ENCODE assay signal across 16 cellular contexts in the genomic region with DNA sequence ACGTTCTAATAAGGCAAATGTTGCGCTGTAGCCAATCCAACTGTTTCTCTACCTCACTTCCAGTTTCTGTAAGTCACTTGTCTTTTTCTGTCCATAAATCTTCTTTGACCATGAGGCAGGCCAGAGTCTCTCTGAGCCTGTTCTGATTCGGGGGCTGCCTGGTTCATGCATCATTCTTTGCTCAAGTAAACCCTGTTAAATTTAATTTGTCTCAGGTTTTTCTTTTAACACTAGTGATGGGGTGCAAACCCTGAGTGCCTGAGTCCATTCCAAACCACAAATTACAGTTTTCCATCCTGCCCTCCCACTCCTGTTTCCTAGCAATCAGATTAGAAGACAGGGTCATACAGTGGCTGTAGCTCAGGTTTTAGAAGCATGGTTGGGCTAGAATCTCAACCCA. TPM values are rescaled to one million over a fixed set of nuclear protein-coding genes. Genes with fewer than 3 reads are reported as not detected.
A peak's percentile ranks its signal among the peaks of the same experiment; 100 is the strongest.
DNase-seq lines count a peak whose midpoint lies in the region; TF ChIP-seq lines count a peak whose summit lies in the region.
"Had no signal": no experiment of that assay in that cellular context is flagged by ENCODE, and none has a peak within 500 bp of the region (broad histone marks: within the 10 kb centered on the region; RNA-seq: fewer than 3 reads in every experiment).

No MANE protein-coding gene starts in this region.

- DNase-seq in amniotic epithelial cell (ENCODE audit: low read depth) (peak; percentile 42), mesothelial cell of epicardium (ENCODE audit: low spot score in 2 of 2, unreplicated experiment in 2 of 2) (no peak), tibial artery (peak; percentile 1 to 7), GM19240 (ENCODE audit: insufficient read length, low spot score) (no peak), A673 (ENCODE audit: low spot score) (no peak)
- no peak for DNase-seq in activated CD8-positive, alpha-beta memory T cell treated with anti-CD3 and anti-CD28 coated beads, Interleukin-2, amount 50 U/mL, for 48 hours
- DNase-seq: Calu3, DMS79, KBM-7, NCI-H1105, NCI-H1694 treated with DMSO at 0.1 percent for 48 hours, NCI-H69, PC-3 had no signal

- no peaks in the 10 kb centered on the region for H3K36me3 Mint-ChIP-seq in mesothelial cell of epicardium

- H3K9me3 ChIP-seq in HEK293 (ENCODE audit: control insufficient read depth, insufficient read depth, low read depth, low read length) (no peaks in the 10 kb centered on the region), tibial artery (no peaks in the 10 kb centered on the region), A673 (ENCODE audit: low read depth, low read length, poor library complexity, severe bottlenecking) (no peaks in the 10 kb centered on the region)

- no peak overlapping the region for H3K27ac ChIP-seq in HEK293 (ENCODE audit: extremely low read depth, low read depth, low read length)
- no peak overlapping the region for H3K27ac ChIP-seq in tibial artery
- no peak overlapping the region for H3K27ac ChIP-seq in A673 (ENCODE audit: low read depth, low read length, poor library complexity, severe bottlenecking)
- H3K27ac ChIP-seq: C4-2B, HL-60 had no signal

- peak overlapping the region; percentile 52 for H3K27ac Mint-ChIP-seq in mesothelial cell of epicardium

- H3K4me3 Mint-ChIP-seq in mesothelial cell of epicardium: no peak overlapping the region

- BruUV-seq in A673 (replicated peaks; lab: Mats Ljungman, UMichigan): no TSS peak

- H3K4me1 ChIP-seq in HEK293 (ENCODE audit: control insufficient read depth, insufficient read depth, low read length) (no peaks in the 10 kb centered on the region; the same call in 1 of the 2 replicates), tibial artery (peaks cover 0 to 20% (median 13%) of the 10 kb centered on the region in 4 donors), A673 (ENCODE audit: insufficient read depth, low read length, poor library complexity, severe bottlenecking) (no peaks in the 10 kb centered on the region)

- TF ChIP-seq CTCF in HEK293 (tag by site-specific recombination; IDR thresholded peaks at IDR 0.05) (no peak), mesothelial cell of epicardium (IDR thresholded peaks at IDR 0.05; ENCODE audit: unreplicated experiment) (no peak), tibial artery (IDR thresholded peaks at IDR 0.05) (no peak), A673 (conservative IDR thresholded peaks at IDR 0.05; ENCODE audit: low read depth, low read length) (no peak)

- CTCF ChIA-PET in HEK293 (lab: Yijun Ruan, JAX): interaction anchor here (1.9 kb wide), 1 partner anchor 10 kb away, joined by 4 read pairs; no protein-coding TSS in a partner anchor
- CTCF ChIA-PET in A673 (lab: Charles Lee): no interaction called here

- no peaks in the 10 kb centered on the region for H3K27me3 Mint-ChIP-seq in mesothelial cell of epicardium (ENCODE audit: low read depth)

- H3K9me3 Mint-ChIP-seq in mesothelial cell of epicardium: no peaks in the 10 kb centered on the region

- H3K36me3 ChIP-seq in HEK293 (ENCODE audit: control insufficient read depth in 2 of 2, insufficient read depth in 1 of 2, low read length in 2 of 2) (no peaks in the 10 kb centered on the region), tibial artery (no peaks in the 10 kb centered on the region), A673 (ENCODE audit: insufficient read depth, low read length, poor library complexity, severe bottlenecking) (no peaks in the 10 kb centered on the region)

- intact Hi-C loops in tibial artery (cut with DNase I; ENCODE audit: low total_unique reads) (no loop called here), A673 (cut with micrococcal nuclease; ENCODE audit: unreplicated experiment) (no loop called here)

- peaks cover 44% of the 10 kb centered on the region for H3K4me1 Mint-ChIP-seq in mesothelial cell of epicardium

- no peak overlapping the region for H3K4me3 ChIP-seq in HEK293 (ENCODE audit: low read depth, low read length)
- H3K4me3 ChIP-seq in tibial artery: no peak overlapping the region
- no peak overlapping the region for H3K4me3 ChIP-seq in A673 (ENCODE audit: low read depth, low read length, poor library complexity, severe bottlenecking)

- H3K27me3 ChIP-seq in tibial artery: no peaks in the 10 kb centered on the region
- no peaks in the 10 kb centered on the region for H3K27me3 ChIP-seq in A673 (replicated peaks; ENCODE audit: insufficient read depth, low read depth, low read length, poor library complexity)

- POLR2A ChIA-PET in HEK293 (lab: Yijun Ruan, JAX): no interaction called here
- POLR2A ChIA-PET in A673 (lab: Charles Lee; ENCODE audit: low non-redundant PET): no interaction called here

TF ChIP-seq in HEK293, 187 proteins besides CTCF, POLR2A, EP300 and RAD21:
- peak; percentile 35; the same call in 1 of the 2 replicates for TF ChIP-seq ZFHX2 (tag by site-specific recombination; conservative IDR thresholded peaks at IDR 0.05)
- TF ChIP-seq ZNF530 (tag by site-specific recombination; IDR thresholded peaks at IDR 0.05; ENCODE audit: low read depth): no peak
TF ChIP-seq in HEK293: peak in this region for 1.

RNA-seq across cellular contexts. Expression of a gene that starts 41.9 kb away (rescaled TPM):
- 0.24 to 0.31 TPM (median 0.29 TPM) in 3 replicates for total RNA-seq in mesothelial cell of epicardium
- not detected in 2 replicates for total RNA-seq in A673 (2021)
- total RNA-seq: Calu3, PC-3 had no signal

Comparison
In these comparisons a context has a peak if more than half of its experiments do, and no peak if none do; other contexts are left out.
1. DNase-seq: peak in amniotic epithelial cell (single experiment) and tibial artery (2 of 2); none in mesothelial cell of epicardium (0 of 2), activated CD8-positive, alpha-beta memory T cell treated with anti-CD3 and anti-CD28 coated beads, Interleukin-2, amount 50 U/mL, for 48 hours (single experiment), GM19240 (single experiment) and A673 (single experiment).